In genomic region chr21:45848805-45849204, GRCh38 we compare ENCODE assay signal across 1 cellular context.
TF ChIP-seq lines count a peak whose summit lies in the region.

No MANE protein-coding gene starts in this region.

TF ChIP-seq in K562, 482 proteins besides CTCF, POLR2A, EP300 and RAD21 (continued from another document):
- TF ChIP-seq CHD7 (IDR thresholded peaks at IDR 0.05; ENCODE audit: low read depth, low read length) (no peak), ZNF316 (IDR thresholded peaks at IDR 0.05) (peak; percentile 52)
